In genomic region chr12:83933615-83934014, GRCh38 we compare ENCODE assay signal across 33 cellular contexts.
DNase-seq lines count a peak whose midpoint lies in the region; ATAC-seq, FAIRE-seq and TF ChIP-seq lines count a peak whose summit lies in the region.
"Had no signal": no experiment of that assay in that cellular context is flagged by ENCODE, and none has a peak within 500 bp of the region (broad histone marks: within the 10 kb centered on the region; RNA-seq: fewer than 3 reads in every experiment).

No MANE protein-coding gene starts in this region.

- CTCF ChIA-PET in SK-N-SH (lab: Yijun Ruan, JAX): no interaction called here
- CTCF ChIA-PET in PC-9 (lab: Charles Lee): no interaction called here

- FAIRE-seq in islet of Langerhans (lab: Jason Lieb, UNC): peak; percentile 21
- FAIRE-seq: A204.1, A549, D721Med had no signal

- H4K20me1 ChIP-seq in SK-N-SH (ENCODE audit: insufficient read depth): no peaks in the 10 kb centered on the region
- H4K20me1 ChIP-seq in PC-9 (ENCODE audit: insufficient read depth): no peaks in the 10 kb centered on the region
- H4K20me1 ChIP-seq: BLaER1; BLaER1 treated with 17β-estradiol and CSF1 and Interleukin-3, amounts not matched to agents 10 nM and 100 nM had no signal

- H3K9me2 ChIP-seq in SK-N-SH (no peaks in the 10 kb centered on the region; the same call in 1 of the 2 replicates), PC-9 (ENCODE audit: insufficient read depth) (no peaks in the 10 kb centered on the region)

- H3K4me1 ChIP-seq in SK-N-SH (ENCODE audit: control insufficient read depth in 1 of 2, insufficient read depth in 2 of 2, low read depth in 1 of 2, low read length in 1 of 2): no peaks in the 10 kb centered on the region
- H3K4me1 ChIP-seq in PC-9 (replicated peaks; ENCODE audit: insufficient read depth): no peaks in the 10 kb centered on the region
- H3K4me1 ChIP-seq: A549; BE2C; BLaER1; BLaER1 treated with 17β-estradiol and CSF1 and Interleukin-3, amounts not matched to agents 10 nM and 100 nM; Caco-2 had no signal

- H3K36me3 ChIP-seq in SK-N-SH (replicated peaks in 1 of 2; ENCODE audit: control insufficient read depth in 1 of 2, insufficient read depth in 2 of 2, low read length in 1 of 2) (no peaks in the 10 kb centered on the region), PC-9 (ENCODE audit: low read depth) (no peaks in the 10 kb centered on the region)
- H3K36me3 ChIP-seq: BE2C; BLaER1; BLaER1 treated with 17β-estradiol and CSF1 and Interleukin-3, amounts not matched to agents 10 nM and 100 nM had no signal

- BruUV-seq in PC-9 (replicated peaks; lab: Mats Ljungman, UMichigan): no TSS peak

- H3F3A ChIP-seq in SK-N-SH (replicated peaks; ENCODE audit: insufficient read depth) (no peaks in the 10 kb centered on the region), PC-9 (ENCODE audit: insufficient read depth, low read depth) (no peaks in the 10 kb centered on the region)

- POLR2A ChIA-PET in SK-N-SH (lab: Yijun Ruan, JAX): no interaction called here
- POLR2A ChIA-PET in PC-9 (lab: Charles Lee; ENCODE audit: unreplicated experiment): no interaction called here

- no peak overlapping the region for H3K4me2 ChIP-seq in SK-N-SH
- H3K4me2 ChIP-seq in PC-9: no peak overlapping the region
- H3K4me2 ChIP-seq: A549; BLaER1; BLaER1 treated with 17β-estradiol and CSF1 and Interleukin-3, amounts not matched to agents 10 nM and 100 nM had no signal

- TF ChIP-seq CTCF in SK-N-SH (IDR thresholded peaks at IDR 0.05) (no peak), PC-9 (conservative IDR thresholded peaks at IDR 0.05) (no peak)

- no peaks in the 10 kb centered on the region for H3K27me3 ChIP-seq in SK-N-SH (ENCODE audit: insufficient read depth)
- no peaks in the 10 kb centered on the region for H3K27me3 ChIP-seq in PC-9 (ENCODE audit: insufficient read depth, low read depth)
- H3K27me3 ChIP-seq: BE2C; BLaER1; BLaER1 treated with 17β-estradiol and CSF1 and Interleukin-3, amounts not matched to agents 10 nM and 100 nM had no signal

- H3K4me3 ChIP-seq in SK-N-SH (ENCODE audit: low read depth in 2 of 2, low read length in 1 of 2) (no peak overlapping the region), PC-9 (no peak overlapping the region)
- H3K4me3 ChIP-seq: A549; BLaER1; BLaER1 treated with 17β-estradiol and CSF1 and Interleukin-3, amounts not matched to agents 10 nM and 100 nM had no signal

- no peak for TF ChIP-seq EP300 in SK-N-SH (IDR thresholded peaks at IDR 0.05; ENCODE audit: borderline replicate concordance in 1 of 2, low read depth in 1 of 2, low read length in 1 of 2)

- ATAC-seq in SK-N-SH treated with all-trans-retinoic acid at 6 μM for 48 hours (no peak), GM21390 (IDR thresholded peaks at IDR 0.05; ENCODE audit: unreplicated experiment) (no peak), left ventricle myocardium superior (no peak)
- ATAC-seq: A549; CD8-positive, alpha-beta T cell had no signal

- H2AFZ ChIP-seq in SK-N-SH (ENCODE audit: low read depth) (no peak overlapping the region), PC-9 (peak overlapping the region; percentile 36; the same call in 1 of the 2 replicates)

- no peak for TF ChIP-seq RAD21 in SK-N-SH (IDR thresholded peaks at IDR 0.05; ENCODE audit: low read length)

- H3K79me2 ChIP-seq in SK-N-SH (ENCODE audit: insufficient read depth) (no peaks in the 10 kb centered on the region), PC-9 (ENCODE audit: low read depth) (no peaks in the 10 kb centered on the region)

- intact Hi-C loops in PC-9 (cut with micrococcal nuclease; ENCODE audit: unreplicated experiment): no loop called here
- intact Hi-C loops in left ventricle myocardium superior (cut with micrococcal nuclease): no loop called here

- no peak overlapping the region for H3K9ac ChIP-seq in SK-N-SH
- H3K9ac ChIP-seq: BLaER1; BLaER1 treated with 17β-estradiol and CSF1 and Interleukin-3, amounts not matched to agents 10 nM and 100 nM had no signal

- no peaks in the 10 kb centered on the region; the same call in 1 of the 2 replicates for H3K9me3 ChIP-seq in SK-N-SH
- no peaks in the 10 kb centered on the region for H3K9me3 ChIP-seq in PC-9 (ENCODE audit: insufficient read depth, low read depth)
- H3K9me3 ChIP-seq: A549; BE2C; BLaER1; BLaER1 treated with 17β-estradiol and CSF1 and Interleukin-3, amounts not matched to agents 10 nM and 100 nM; Caco-2 had no signal

- DNase-seq in SK-N-SH (no peak), PC-9 (no peak), left ventricle myocardium superior (no peak)
- DNase-seq: 8988T; ACHN; AML-193; BE2C; C1 segment of cervical spinal cord; Caco-2; Calu3; CD4-positive, alpha-beta memory T cell; CD4-positive, alpha-beta T cell; CD4-positive, CD25-positive, alpha-beta regulatory T cell; CD8-positive, alpha-beta memory T cell; CD8-positive, alpha-beta T cell; COR-L47; DMS 273 treated with DMSO at 0.1 percent for 48 hours; DMS153; DMS53; DMS79; DMS79 treated with DMSO at 0.1 percent for 48 hours; DND-41; EL had no signal

- H3K27ac ChIP-seq in SK-N-SH (ENCODE audit: low read depth in 2 of 2, low read length in 1 of 2) (no peak overlapping the region), PC-9 (no peak overlapping the region)
- H3K27ac ChIP-seq: 22Rv1; A549; BLaER1; BLaER1 treated with 17β-estradiol and CSF1 and Interleukin-3, amounts not matched to agents 10 nM and 100 nM; C4-2B had no signal

TF ChIP-seq in SK-N-SH treated with all-trans-retinoic acid at 6 μM for 48 hours, 23 proteins besides CTCF, POLR2A, EP300 and RAD21:
- TF ChIP-seq ZNF8 (CRISPR knock-in tag; IDR thresholded peaks at IDR 0.05): peak; percentile 93
- no peak for TF ChIP-seq SNAI2 (CRISPR knock-in tag; IDR thresholded peaks at IDR 0.05)
- TF ChIP-seq CREB5 (CRISPR knock-in tag; IDR thresholded peaks at IDR 0.05; ENCODE audit: low read depth): no peak
- no peak for TF ChIP-seq ZNF70 (CRISPR knock-in tag; IDR thresholded peaks at IDR 0.05)
- TF ChIP-seq ARNTL (CRISPR knock-in tag; IDR thresholded peaks at IDR 0.05; ENCODE audit: borderline replicate concordance, low read depth): no peak
TF ChIP-seq in SK-N-SH treated with all-trans-retinoic acid at 6 μM for 48 hours: peak in this region for 1.

TF ChIP-seq in SK-N-SH, 30 proteins besides CTCF, POLR2A, EP300 and RAD21:
- TF ChIP-seq SIN3A (IDR thresholded peaks at IDR 0.05; ENCODE audit: borderline replicate concordance, low read depth, low read length) (no peak), ZBTB33 (IDR thresholded peaks at IDR 0.05; ENCODE audit: borderline replicate concordance, low read depth) (no peak), YY1 (IDR thresholded peaks at IDR 0.05; ENCODE audit: low read depth) (no peak), NFIC (IDR thresholded peaks at IDR 0.05; ENCODE audit: borderline replicate concordance) (no peak), NRF1 (IDR thresholded peaks at IDR 0.05; ENCODE audit: low read depth, low read length) (no peak), USF2 (IDR thresholded peaks at IDR 0.05; ENCODE audit: borderline replicate concordance, low read depth, low read length) (no peak), EZH2phosphoT487 (IDR thresholded peaks at IDR 0.05; ENCODE audit: borderline replicate concordance, low read depth) (no peak)
